Comparison of ENCODE assay signal across 1 cellular context in genomic region chr19:34673590-34673989, GRCh38.
TF ChIP-seq lines count a peak whose summit lies in the region.

No MANE protein-coding gene starts in this region.

TF ChIP-seq in HepG2, 621 proteins besides CTCF, POLR2A, EP300 and RAD21 (continued from another document):
- TF ChIP-seq CERS6 (CRISPR knock-in tag; IDR thresholded peaks at IDR 0.05) (no peak), ESRRA (CRISPR knock-in tag; IDR thresholded peaks at IDR 0.05; ENCODE audit: low read depth) (no peak), CBFB (CRISPR knock-in tag; IDR thresholded peaks at IDR 0.05) (0 out of 2 replicates have a peak, but pooled peaks have one; percentile 25), ZNF614 (CRISPR knock-in tag; IDR thresholded peaks at IDR 0.05; ENCODE audit: borderline replicate concordance) (0 out of 2 replicates have a peak, but pooled peaks have one; percentile 59), RFX5 (IDR thresholded peaks at IDR 0.05; ENCODE audit: low read depth, low read length) (no peak), PAWR (CRISPR knock-in tag; IDR thresholded peaks at IDR 0.05; ENCODE audit: borderline replicate concordance) (no peak), ATF4 (CRISPR knock-in tag; IDR thresholded peaks at IDR 0.05) (no peak), GPBP1L1 (CRISPR knock-in tag; IDR thresholded peaks at IDR 0.05) (no peak), THAP7 (CRISPR knock-in tag; IDR thresholded peaks at IDR 0.05) (no peak), FOXP4 (CRISPR knock-in tag; IDR thresholded peaks at IDR 0.05) (peak; percentile 79), MIER3 (CRISPR knock-in tag; IDR thresholded peaks at IDR 0.05; ENCODE audit: borderline replicate concordance) (peak; percentile 55; the same call in 1 of the 2 replicates), MTF1 (CRISPR knock-in tag; IDR thresholded peaks at IDR 0.05) (no peak), MLX (CRISPR knock-in tag; IDR thresholded peaks at IDR 0.05) (peak; percentile 74), ZMAT5 (CRISPR knock-in tag; IDR thresholded peaks at IDR 0.05; ENCODE audit: borderline replicate concordance, low read depth) (no peak), TAF1 (CRISPR knock-in tag; IDR thresholded peaks at IDR 0.05) (no peak), ATF3 (CRISPR knock-in tag; IDR thresholded peaks at IDR 0.05) (no peak), GPN1 (CRISPR knock-in tag; IDR thresholded peaks at IDR 0.05; ENCODE audit: borderline replicate concordance) (no peak), RCOR2 (CRISPR knock-in tag; IDR thresholded peaks at IDR 0.05) (0 out of 2 replicates have a peak, but pooled peaks have one; percentile 30), FOXA3 (CRISPR knock-in tag; IDR thresholded peaks at IDR 0.05) (peak; percentile 81), ZNF557 (CRISPR knock-in tag; IDR thresholded peaks at IDR 0.05) (no peak), ELF4 (CRISPR knock-in tag; IDR thresholded peaks at IDR 0.05; ENCODE audit: borderline replicate concordance) (no peak), ZNF761 (CRISPR knock-in tag; conservative IDR thresholded peaks at IDR 0.05) (0 out of 2 replicates have a peak, but pooled peaks have one; percentile 29), MXD4 (CRISPR knock-in tag; IDR thresholded peaks at IDR 0.05) (no peak), KLF16 (CRISPR knock-in tag; IDR thresholded peaks at IDR 0.05) (0 out of 4 replicates have a peak, but pooled peaks of 1 of the 2 experiments have one; percentile 38), KLF9 (CRISPR knock-in tag; IDR thresholded peaks at IDR 0.05; ENCODE audit: low read depth) (no peak), CENPT (CRISPR knock-in tag; IDR thresholded peaks at IDR 0.05; ENCODE audit: low read depth) (no peak), ZNF3 (CRISPR knock-in tag; IDR thresholded peaks at IDR 0.05) (no peak), MBNL3 (CRISPR knock-in tag; conservative IDR thresholded peaks at IDR 0.05) (no peak), ZSCAN21 (CRISPR knock-in tag; IDR thresholded peaks at IDR 0.05; ENCODE audit: borderline replicate concordance) (no peak), ZNF264 (CRISPR knock-in tag; IDR thresholded peaks at IDR 0.05) (peak; percentile 80; the same call in 1 of the 2 replicates), REXO4 (CRISPR knock-in tag; IDR thresholded peaks at IDR 0.05; ENCODE audit: borderline replicate concordance) (no peak), ZNF24 (IDR thresholded peaks at IDR 0.05) (no peak), TBX3 (IDR thresholded peaks at IDR 0.05; ENCODE audit: borderline replicate concordance) (no peak), RAD51 (IDR thresholded peaks at IDR 0.05; ENCODE audit: borderline replicate concordance) (no peak), KAT7 (CRISPR knock-in tag; IDR thresholded peaks at IDR 0.05; ENCODE audit: borderline replicate concordance) (no peak), MTF2 (CRISPR knock-in tag; IDR thresholded peaks at IDR 0.05; ENCODE audit: borderline replicate concordance) (no peak)
TF ChIP-seq in HepG2: peak in this region for 100.
